ENCODE assay signal across 19 cellular contexts in genomic region chr17:51229889-51230288, GRCh38. TPM values are rescaled to one million over a fixed set of nuclear protein-coding genes. Genes with fewer than 3 reads are reported as not detected.
DNase-seq lines count a peak whose midpoint lies in the region; ATAC-seq and TF ChIP-seq lines count a peak whose summit lies in the region.
"Had no signal": no experiment of that assay in that cellular context is flagged by ENCODE, and none has a peak within 500 bp of the region (broad histone marks: within the 10 kb centered on the region; RNA-seq: fewer than 3 reads in every experiment).

No MANE protein-coding gene starts in this region.

- POLR2A ChIA-PET in Caco-2 (lab: Charles Lee): no interaction called here
- POLR2A ChIA-PET in OCI-LY7 (lab: Charles Lee): interaction anchor here (0.6 to 5.0 kb wide), 8 partner anchors 9 to 78 kb away, joined by 3 to 24 read pairs (median 8); no protein-coding TSS in a partner anchor

- peak overlapping the region; percentile 85 for H3K4me2 ChIP-seq in OCI-LY7 (ENCODE audit: low read length)
- H3K4me2 ChIP-seq: KMS-11 had no signal

- no peak overlapping the region; the same call in 1 of the 2 replicates for H2AFZ ChIP-seq in OCI-LY7 (ENCODE audit: low read length)

- intact Hi-C loops in Caco-2 (cut with micrococcal nuclease; ENCODE audit: unreplicated experiment) (no loop called here), OCI-LY7 (cut with micrococcal nuclease; ENCODE audit: unreplicated experiment) (loop anchor here (1.0 to 10.0 kb wide), 3 partner anchors 8 to 365 kb away; partner anchors contain the start of genes MBTD1, TOB1 and UTP18), head of caudate nucleus (cut with DNase I) (no loop called here)
- intact Hi-C loops in dendritic cell treated with granulocyte-macrophage colony-stimulating factor and Interleukin-4, amounts not matched to agents 40 ng/mL and 50 ng/mL, for 4 days (cut with micrococcal nuclease): no loop called here

- no TSS peak for BruUV-seq in Caco-2 (replicated peaks; lab: Mats Ljungman, UMichigan)
- BruUV-seq in OCI-LY7 (replicated peaks; lab: Mats Ljungman, UMichigan): no TSS peak

- TF ChIP-seq CTCF in Caco-2 (IDR thresholded peaks at IDR 0.05; ENCODE audit: insufficient read depth in 1 of 2, low read depth in 1 of 2, low read length in 1 of 2, severe bottlenecking in 1 of 2, unreplicated experiment in 1 of 2): no peak
- TF ChIP-seq CTCF in OCI-LY7 (conservative IDR thresholded peaks at IDR 0.05; ENCODE audit: low read length): no peak

- DNase-seq in Caco-2 (no peak), OCI-LY7 (ENCODE audit: low spot score) (no peak), head of caudate nucleus (no peak)
- DNase-seq in stimulated activated naive B cell treated with anti-CD40 and anti-IgM and Interleukin-4, amounts not matched to agents 10 μg/mL and 1 μg/mL and 100 μg/mL, for 72 hours: no peak
- DNase-seq in stimulated activated naive CD8-positive, alpha-beta T cell treated with anti-CD3 and anti-CD28 coated beads, Interleukin-15, amount 100 ng/mL, for 72 hours: no peak
- DNase-seq: C1 segment of cervical spinal cord, GF-D8, HCEC 1CT, NCI-H1048, NCI-H1436 treated with DMSO at 0.1 percent for 48 hours, NCI-H2029 treated with DMSO at 0.1 percent for 48 hours, NCI-H510A, NCI-H774, Peyer's patch, T-cell had no signal

- H3K27me3 ChIP-seq in Caco-2 (replicated peaks; ENCODE audit: control insufficient read depth, insufficient read depth, low read length): no peaks in the 10 kb centered on the region
- H3K27me3 ChIP-seq: Peyer's patch had no signal

- H3K4me1 ChIP-seq in Caco-2: no peaks in the 10 kb centered on the region
- H3K4me1 ChIP-seq in OCI-LY7 (ENCODE audit: insufficient read depth, low read length, poor library complexity, severe bottlenecking): peaks cover 80% of the 10 kb centered on the region

- H3K4me1 Mint-ChIP-seq in Caco-2 (ENCODE audit: low read depth, unreplicated experiment): no peaks in the 10 kb centered on the region
- peaks cover 52% of the 10 kb centered on the region for H3K4me1 Mint-ChIP-seq in dendritic cell treated with granulocyte-macrophage colony-stimulating factor and Interleukin-4, amounts not matched to agents 40 ng/mL and 50 ng/mL, for 4 days (ENCODE audit: low read depth)
- H3K4me1 Mint-ChIP-seq in stimulated activated naive B cell treated with anti-CD40 and anti-IgM and Interleukin-4, amounts not matched to agents 10 μg/mL and 1 μg/mL and 100 μg/mL, for 72 hours: peaks cover 26 to 50% of the 10 kb centered on the region in 2 donors
- H3K4me1 Mint-ChIP-seq in stimulated activated naive CD8-positive, alpha-beta T cell treated with anti-CD3 and anti-CD28 coated beads, Interleukin-15, amount 100 ng/mL, for 72 hours: peaks cover 34% of the 10 kb centered on the region

- H3K27me3 Mint-ChIP-seq in Caco-2 (ENCODE audit: insufficient read depth, unreplicated experiment): no peaks in the 10 kb centered on the region
- H3K27me3 Mint-ChIP-seq in dendritic cell treated with granulocyte-macrophage colony-stimulating factor and Interleukin-4, amounts not matched to agents 40 ng/mL and 50 ng/mL, for 4 days: no peaks in the 10 kb centered on the region
- no peaks in the 10 kb centered on the region for H3K27me3 Mint-ChIP-seq in stimulated activated naive B cell treated with anti-CD40 and anti-IgM and Interleukin-4, amounts not matched to agents 10 μg/mL and 1 μg/mL and 100 μg/mL, for 72 hours
- no peaks in the 10 kb centered on the region for H3K27me3 Mint-ChIP-seq in stimulated activated naive CD8-positive, alpha-beta T cell treated with anti-CD3 and anti-CD28 coated beads, Interleukin-15, amount 100 ng/mL, for 72 hours
- H3K27me3 Mint-ChIP-seq: T-cell had no signal

- no peak overlapping the region for H3K4me3 ChIP-seq in Caco-2 (ENCODE audit: low read depth, low read length)
- peak overlapping the region; percentile 58 for H3K4me3 ChIP-seq in OCI-LY7 (ENCODE audit: low read depth, low read length, poor library complexity, severe bottlenecking)
- H3K4me3 ChIP-seq: Peyer's patch had no signal

- no peaks in the 10 kb centered on the region for H3K9me2 ChIP-seq in OCI-LY7 (ENCODE audit: insufficient read depth, low read length)

- H3K9me3 ChIP-seq in Caco-2 (no peaks in the 10 kb centered on the region), OCI-LY7 (ENCODE audit: low read length) (no peaks in the 10 kb centered on the region)
- H3K9me3 ChIP-seq: Peyer's patch had no signal

- peaks cover 6% of the 10 kb centered on the region for H3K36me3 Mint-ChIP-seq in Caco-2 (ENCODE audit: insufficient read depth, unreplicated experiment)
- peaks cover 19% of the 10 kb centered on the region for H3K36me3 Mint-ChIP-seq in dendritic cell treated with granulocyte-macrophage colony-stimulating factor and Interleukin-4, amounts not matched to agents 40 ng/mL and 50 ng/mL, for 4 days (ENCODE audit: low read depth)
- peaks cover 11 to 19% of the 10 kb centered on the region in 2 donors for H3K36me3 Mint-ChIP-seq in stimulated activated naive B cell treated with anti-CD40 and anti-IgM and Interleukin-4, amounts not matched to agents 10 μg/mL and 1 μg/mL and 100 μg/mL, for 72 hours

- H3K4me3 Mint-ChIP-seq in Caco-2 (ENCODE audit: unreplicated experiment): no peak overlapping the region
- H3K4me3 Mint-ChIP-seq in dendritic cell treated with granulocyte-macrophage colony-stimulating factor and Interleukin-4, amounts not matched to agents 40 ng/mL and 50 ng/mL, for 4 days: no peak overlapping the region
- no peak overlapping the region for H3K4me3 Mint-ChIP-seq in stimulated activated naive B cell treated with anti-CD40 and anti-IgM and Interleukin-4, amounts not matched to agents 10 μg/mL and 1 μg/mL and 100 μg/mL, for 72 hours
- no peak overlapping the region for H3K4me3 Mint-ChIP-seq in stimulated activated naive CD8-positive, alpha-beta T cell treated with anti-CD3 and anti-CD28 coated beads, Interleukin-15, amount 100 ng/mL, for 72 hours
- H3K4me3 Mint-ChIP-seq: T-cell had no signal

- no peaks in the 10 kb centered on the region for H3K36me3 ChIP-seq in Caco-2 (ENCODE audit: control insufficient read depth, insufficient read depth, low read length)
- peaks cover 9% of the 10 kb centered on the region for H3K36me3 ChIP-seq in OCI-LY7 (ENCODE audit: insufficient read depth, low read length)
- H3K36me3 ChIP-seq: Peyer's patch had no signal

- CTCF ChIA-PET in Caco-2 (lab: Charles Lee): no interaction called here
- CTCF ChIA-PET in OCI-LY7 (lab: Charles Lee; ENCODE audit: unreplicated experiment): interaction anchor here (1.0 to 1.1 kb wide), 2 partner anchors 9 to 77 kb away, joined by 3 read pairs; no protein-coding TSS in a partner anchor

- H4K20me1 ChIP-seq in OCI-LY7 (ENCODE audit: insufficient read depth, low read length): no peaks in the 10 kb centered on the region

- ATAC-seq in stimulated activated naive B cell treated with anti-CD40 and anti-IgM and Interleukin-4, amounts not matched to agents 10 μg/mL and 1 μg/mL and 100 μg/mL, for 72 hours (replicated peaks): no peak
- ATAC-seq in stimulated activated naive CD8-positive, alpha-beta T cell treated with anti-CD3 and anti-CD28 coated beads, Interleukin-15, amount 100 ng/mL, for 72 hours: no peak
- ATAC-seq in HG03432 (IDR thresholded peaks at IDR 0.05; ENCODE audit: unreplicated experiment): no peak
- ATAC-seq: Right ventricle myocardium inferior, T-cell had no signal

- H3K27ac Mint-ChIP-seq in Caco-2 (ENCODE audit: unreplicated experiment): peak overlapping the region; percentile 20
- H3K27ac Mint-ChIP-seq in dendritic cell treated with granulocyte-macrophage colony-stimulating factor and Interleukin-4, amounts not matched to agents 40 ng/mL and 50 ng/mL, for 4 days: peak overlapping the region; percentile 29
- peak overlapping the region; percentile 56 for H3K27ac Mint-ChIP-seq in stimulated activated naive B cell treated with anti-CD40 and anti-IgM and Interleukin-4, amounts not matched to agents 10 μg/mL and 1 μg/mL and 100 μg/mL, for 72 hours
- H3K27ac Mint-ChIP-seq in stimulated activated naive CD8-positive, alpha-beta T cell treated with anti-CD3 and anti-CD28 coated beads, Interleukin-15, amount 100 ng/mL, for 72 hours: no peak overlapping the region

- no peaks in the 10 kb centered on the region for H3K9me3 Mint-ChIP-seq in Caco-2 (ENCODE audit: unreplicated experiment)
- H3K9me3 Mint-ChIP-seq in dendritic cell treated with granulocyte-macrophage colony-stimulating factor and Interleukin-4, amounts not matched to agents 40 ng/mL and 50 ng/mL, for 4 days: no peaks in the 10 kb centered on the region
- no peaks in the 10 kb centered on the region for H3K9me3 Mint-ChIP-seq in stimulated activated naive B cell treated with anti-CD40 and anti-IgM and Interleukin-4, amounts not matched to agents 10 μg/mL and 1 μg/mL and 100 μg/mL, for 72 hours
- H3K9me3 Mint-ChIP-seq in stimulated activated naive CD8-positive, alpha-beta T cell treated with anti-CD3 and anti-CD28 coated beads, Interleukin-15, amount 100 ng/mL, for 72 hours: no peaks in the 10 kb centered on the region
- H3K9me3 Mint-ChIP-seq: T-cell had no signal

- peak overlapping the region; percentile 88 for H3K27ac ChIP-seq in OCI-LY7 (ENCODE audit: low read depth, low read length, poor library complexity, severe bottlenecking)
- H3K27ac ChIP-seq: KMS-11, Peyer's patch had no signal

- H3K79me2 ChIP-seq in OCI-LY7 (ENCODE audit: insufficient read depth, low read depth, low read length): peaks cover 89% of the 10 kb centered on the region

RNA-seq across cellular contexts. Expression of gene MBTD1, which starts 30.0 kb away (rescaled TPM):
- total RNA-seq in Caco-2 (2022) (24.3 and 26.2 TPM in 2 replicates), OCI-LY7 (2022) (39.1 and 46.9 TPM in 2 replicates)
- total RNA-seq in OCI-LY7 (2014; rRNA removed; shearing (Covaris generic)): 17.3 and 21.2 TPM in 2 replicates

RNA-seq across cellular contexts. Expression of gene UTP18, which starts 30.5 kb away (rescaled TPM):
- total RNA-seq in Caco-2 (2022) (55.3 and 63.4 TPM in 2 replicates), OCI-LY7 (2022) (66.6 and 68.3 TPM in 2 replicates)
- total RNA-seq in OCI-LY7 (2014; rRNA removed; shearing (Covaris generic)): 58.1 and 62.8 TPM in 2 replicates

Comparison
In these comparisons a context has a peak if more than half of its experiments do, and no peak if none do; other contexts are left out.
1. H3K27ac Mint-ChIP-seq: peak in Caco-2 (single experiment), dendritic cell treated with granulocyte-macrophage colony-stimulating factor and Interleukin-4, amounts not matched to agents 40 ng/mL and 50 ng/mL, for 4 days (single experiment) and stimulated activated naive B cell treated with anti-CD40 and anti-IgM and Interleukin-4, amounts not matched to agents 10 μg/mL and 1 μg/mL and 100 μg/mL, for 72 hours (single experiment); none in stimulated activated naive CD8-positive, alpha-beta T cell treated with anti-CD3 and anti-CD28 coated beads, Interleukin-15, amount 100 ng/mL, for 72 hours (0 of 2).